18 cellular contexts compared by ENCODE assay signal in genomic region chr17:19799796-19800195, GRCh38. TPM values are rescaled to one million over a fixed set of nuclear protein-coding genes. Genes with fewer than 3 reads are reported as not detected.
A peak's percentile ranks its signal among the peaks of the same experiment; 100 is the strongest.
DNase-seq lines count a peak whose midpoint lies in the region; ATAC-seq and TF ChIP-seq lines count a peak whose summit lies in the region.
"Had no signal": no experiment of that assay in that cellular context is flagged by ENCODE, and none has a peak within 500 bp of the region (broad histone marks: within the 10 kb centered on the region; RNA-seq: fewer than 3 reads in every experiment).

No MANE protein-coding gene starts in this region.

- no peaks in the 10 kb centered on the region for H3K27me3 Mint-ChIP-seq in activated CD4-positive, alpha-beta memory T cell treated with anti-CD3 and anti-CD28 coated beads for 36 hours
- no peaks in the 10 kb centered on the region for H3K27me3 Mint-ChIP-seq in activated CD4-positive, alpha-beta memory T cell treated with anti-CD3 and anti-CD28 coated beads, Interleukin-2, amount 10 ng/mL, durations not matched to agents 7 days and 5 days
- H3K27me3 Mint-ChIP-seq in naive thymus-derived CD8-positive, alpha-beta T cell: no peaks in the 10 kb centered on the region

- no peak overlapping the region for H3K4me3 Mint-ChIP-seq in activated CD4-positive, alpha-beta memory T cell treated with anti-CD3 and anti-CD28 coated beads for 36 hours
- no peak overlapping the region for H3K4me3 Mint-ChIP-seq in activated CD4-positive, alpha-beta memory T cell treated with anti-CD3 and anti-CD28 coated beads, Interleukin-2, amount 10 ng/mL, durations not matched to agents 7 days and 5 days
- H3K4me3 Mint-ChIP-seq in naive thymus-derived CD8-positive, alpha-beta T cell: no peak overlapping the region

- DNase-seq in activated CD4-positive, alpha-beta memory T cell treated with anti-CD3 and anti-CD28 coated beads for 36 hours: no peak
- DNase-seq in activated CD4-positive, alpha-beta memory T cell treated with anti-CD3 and anti-CD28 coated beads, Interleukin-2, amount 10 ng/mL, durations not matched to agents 7 days and 5 days: no peak
- DNase-seq in RWPE2 (ENCODE audit: low spot score) (no peak), prostate gland (ENCODE audit: low spot score) (peak; percentile 67), AG08395 (ENCODE audit: low spot score) (no peak), heart left ventricle (no peak)
- DNase-seq in naive thymus-derived CD8-positive, alpha-beta T cell: no peak
- DNase-seq: EL, KG1, MV-4-11, NCI-H1105 treated with DMSO at 0.1 percent for 48 hours, NCI-H2081 treated with DMSO at 0.1 percent for 48 hours, NCI-H524 treated with DMSO at 0.1 percent for 48 hours had no signal

- CTCF ChIA-PET in activated CD4-positive, alpha-beta memory T cell treated with anti-CD3 and anti-CD28 coated beads for 36 hours (lab: Charles Lee): no interaction called here
- CTCF ChIA-PET in activated CD4-positive, alpha-beta memory T cell treated with anti-CD3 and anti-CD28 coated beads, Interleukin-2, amount 10 ng/mL, durations not matched to agents 7 days and 5 days (lab: Charles Lee): no interaction called here

- peaks cover 17% of the 10 kb centered on the region for H3K9me3 Mint-ChIP-seq in activated CD4-positive, alpha-beta memory T cell treated with anti-CD3 and anti-CD28 coated beads for 36 hours
- H3K9me3 Mint-ChIP-seq in activated CD4-positive, alpha-beta memory T cell treated with anti-CD3 and anti-CD28 coated beads, Interleukin-2, amount 10 ng/mL, durations not matched to agents 7 days and 5 days: peaks cover 11% of the 10 kb centered on the region
- peaks cover 0 to 22% (median 9%) of the 10 kb centered on the region in 9 donors for H3K9me3 Mint-ChIP-seq in naive thymus-derived CD8-positive, alpha-beta T cell

- intact Hi-C loops in activated CD4-positive, alpha-beta memory T cell treated with anti-CD3 and anti-CD28 coated beads for 36 hours (cut with micrococcal nuclease): no loop called here
- intact Hi-C loops in prostate gland (cut with DNase I) (no loop called here), heart left ventricle (cut with DNase I) (no loop called here)

- peak overlapping the region; percentile 8 for H3K27ac Mint-ChIP-seq in activated CD4-positive, alpha-beta memory T cell treated with anti-CD3 and anti-CD28 coated beads for 36 hours
- no peak overlapping the region for H3K27ac Mint-ChIP-seq in activated CD4-positive, alpha-beta memory T cell treated with anti-CD3 and anti-CD28 coated beads, Interleukin-2, amount 10 ng/mL, durations not matched to agents 7 days and 5 days
- H3K27ac Mint-ChIP-seq in naive thymus-derived CD8-positive, alpha-beta T cell: peak overlapping the region in 1 of 10 donors; percentile 13

- no peaks in the 10 kb centered on the region for H3K9me3 ChIP-seq in RWPE2 (ENCODE audit: severe bottlenecking)
- no peaks in the 10 kb centered on the region for H3K9me3 ChIP-seq in prostate gland
- peaks cover 0 to 13% (median 4%) of the 10 kb centered on the region in 12 donors for H3K9me3 ChIP-seq in heart left ventricle

- peak overlapping the region; percentile 16 for H3K27ac ChIP-seq in RWPE2 (ENCODE audit: poor library complexity, severe bottlenecking)
- peak overlapping the region in 1 of 2 donors; percentile 8 for H3K27ac ChIP-seq in prostate gland
- no peak overlapping the region for H3K27ac ChIP-seq in heart left ventricle
- H3K27ac ChIP-seq: 22Rv1, C4-2B, SJCRH30 had no signal

- peaks cover 60% of the 10 kb centered on the region for H3K36me3 ChIP-seq in RWPE2 (ENCODE audit: low read depth)
- peaks cover 9 to 19% of the 10 kb centered on the region in 2 donors for H3K36me3 ChIP-seq in prostate gland
- H3K36me3 ChIP-seq in heart left ventricle: peaks cover 0 to 96% (median 74%) of the 10 kb centered on the region in 9 donors
- H3K36me3 ChIP-seq: SJCRH30 had no signal

- TF ChIP-seq CTCF in RWPE2 (IDR thresholded peaks at IDR 0.05; ENCODE audit: poor library complexity, severe bottlenecking) (no peak), prostate gland (IDR thresholded peaks at IDR 0.05) (no peak), heart left ventricle (IDR thresholded peaks at IDR 0.05) (no peak)

- ATAC-seq in RWPE2 (ENCODE audit: low read depth) (peak; percentile 35; the same call in 2 of the 3 replicates), esophagus mucosa (peak; percentile 72), heart left ventricle (no peak)
- ATAC-seq in naive thymus-derived CD8-positive, alpha-beta T cell: no peak
- ATAC-seq: Panc1 had no signal

- TF ChIP-seq POLR2A in prostate gland (IDR thresholded peaks at IDR 0.05) (no peak), heart left ventricle (IDR thresholded peaks at IDR 0.05) (no peak)

- WGBS in prostate gland: 50% methylated on average over 2 of the region's 2 CpGs
- WGBS in heart left ventricle, 4 donors: 91 to 98% (median 95%) methylated on average over 2 of the region's 2 CpGs

- H3K27me3 ChIP-seq in RWPE2 (ENCODE audit: insufficient read depth, poor library complexity, severe bottlenecking) (no peaks in the 10 kb centered on the region), prostate gland (replicated peaks; ENCODE audit: insufficient read depth) (no peaks in the 10 kb centered on the region), heart left ventricle (no peaks in the 10 kb centered on the region)
- H3K27me3 ChIP-seq: SJCRH30 had no signal

- POLR2A ChIA-PET in activated CD4-positive, alpha-beta memory T cell treated with anti-CD3 and anti-CD28 coated beads for 36 hours (lab: Charles Lee): no interaction called here
- POLR2A ChIA-PET in activated CD4-positive, alpha-beta memory T cell treated with anti-CD3 and anti-CD28 coated beads, Interleukin-2, amount 10 ng/mL, durations not matched to agents 7 days and 5 days (lab: Charles Lee): no interaction called here
- POLR2A ChIA-PET in naive thymus-derived CD8-positive, alpha-beta T cell (lab: Charles Lee): no interaction called here

- H3K36me3 Mint-ChIP-seq in activated CD4-positive, alpha-beta memory T cell treated with anti-CD3 and anti-CD28 coated beads for 36 hours: peaks cover 35% of the 10 kb centered on the region
- peaks cover 40% of the 10 kb centered on the region for H3K36me3 Mint-ChIP-seq in activated CD4-positive, alpha-beta memory T cell treated with anti-CD3 and anti-CD28 coated beads, Interleukin-2, amount 10 ng/mL, durations not matched to agents 7 days and 5 days (ENCODE audit: low read depth)
- H3K36me3 Mint-ChIP-seq in naive thymus-derived CD8-positive, alpha-beta T cell: peaks cover 33 to 74% (median 46%) of the 10 kb centered on the region in 3 donors

- H3K4me1 ChIP-seq in RWPE2 (ENCODE audit: insufficient read depth, poor library complexity, severe bottlenecking): no peaks in the 10 kb centered on the region
- H3K4me1 ChIP-seq in prostate gland (replicated peaks): no peaks in the 10 kb centered on the region
- H3K4me1 ChIP-seq in heart left ventricle: no peaks in the 10 kb centered on the region

- H3K4me1 Mint-ChIP-seq in activated CD4-positive, alpha-beta memory T cell treated with anti-CD3 and anti-CD28 coated beads for 36 hours (ENCODE audit: low read depth): peaks cover 8% of the 10 kb centered on the region
- peaks cover 6% of the 10 kb centered on the region for H3K4me1 Mint-ChIP-seq in activated CD4-positive, alpha-beta memory T cell treated with anti-CD3 and anti-CD28 coated beads, Interleukin-2, amount 10 ng/mL, durations not matched to agents 7 days and 5 days
- peaks cover 4 to 12% (median 8%) of the 10 kb centered on the region in 4 donors for H3K4me1 Mint-ChIP-seq in naive thymus-derived CD8-positive, alpha-beta T cell

- H3K4me3 ChIP-seq in RWPE2 (ENCODE audit: severe bottlenecking) (no peak overlapping the region), prostate gland (no peak overlapping the region), heart left ventricle (no peak overlapping the region)
- H3K4me3 ChIP-seq: SJCRH30 had no signal

RNA-seq across cellular contexts. Expression of gene ALDH3A1, which starts 51.7 kb away (rescaled TPM):
- total RNA-seq in activated CD4-positive, alpha-beta memory T cell treated with anti-CD3 and anti-CD28 coated beads for 36 hours: under 1 TPM in 1 of 2 experiments, not detected in 1; 0.14 TPM
- not detected for total RNA-seq in activated CD4-positive, alpha-beta memory T cell treated with anti-CD3 and anti-CD28 coated beads, Interleukin-2, amount 10 ng/mL, durations not matched to agents 7 days and 5 days
- total RNA-seq in esophagus mucosa: 194 TPM
- total RNA-seq in prostate gland: 10 to 100 TPM in 1 of 2 donors, 1 to 10 TPM in 1; 2.1 to 12.8 TPM
- total RNA-seq in heart left ventricle: 1 to 10 TPM in 1 of 9 donors, under 1 TPM in 3, not detected in 5; 0.19 to 1.1 (median 0.39) TPM
- polyA plus RNA-seq in heart left ventricle: under 1 TPM in 1 of 2 donors, not detected in 1; 0.04 TPM
- not detected for total RNA-seq in naive thymus-derived CD8-positive, alpha-beta T cell
- polyA plus RNA-seq in naive thymus-derived CD8-positive, alpha-beta T cell: under 1 TPM in 1 of 3 donors, not detected in 2; 0.11 TPM
- total RNA-seq: SJCRH30 had no signal

Comparison
In these comparisons a context has a peak if more than half of its experiments do, and no peak if none do; other contexts are left out.
1. ATAC-seq: peak in RWPE2 (single experiment) and esophagus mucosa (single experiment); none in heart left ventricle (0 of 4) and naive thymus-derived CD8-positive, alpha-beta T cell (0 of 2).
2. RNA of gene ALDH3A1, which starts 51.7 kb away (total RNA-seq): 194 TPM in esophagus mucosa (single experiment); 2.1 to 12.8 TPM in prostate gland, 0.19 to 1.1 TPM in heart left ventricle, 0.14 TPM in activated CD4-positive, alpha-beta memory T cell treated with anti-CD3 and anti-CD28 coated beads for 36 hours, not detected in naive thymus-derived CD8-positive, alpha-beta T cell and not detected in activated CD4-positive, alpha-beta memory T cell treated with anti-CD3 and anti-CD28 coated beads, Interleukin-2, amount 10 ng/mL, durations not matched to agents 7 days and 5 days; every median in the first group is over 10 times any median in the second.